In the genomic region with DNA sequence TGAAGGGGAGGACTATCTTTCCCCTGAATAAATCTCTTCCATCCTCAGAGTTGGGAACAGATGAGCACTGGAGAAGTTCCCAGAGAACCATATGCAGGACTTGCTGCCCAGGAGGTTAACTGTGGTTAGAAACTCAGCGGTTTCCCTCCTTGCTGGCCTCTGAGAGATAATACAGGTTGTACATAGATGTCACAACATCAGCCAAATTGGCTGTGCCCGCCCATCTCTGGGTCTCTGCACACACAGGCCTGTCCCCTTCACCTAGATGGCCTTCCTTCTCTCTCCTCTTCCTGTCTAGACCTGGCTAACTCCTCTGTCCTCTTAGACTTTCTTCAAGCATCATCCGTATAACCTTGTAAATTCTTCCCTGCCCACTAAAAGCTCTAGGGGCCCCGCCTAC, we compare ENCODE assay signal across 17 cellular contexts.
"Had no signal": no experiment of that assay in that cellular context is flagged by ENCODE, and none has a peak within 500 bp of the region (broad histone marks: within the 10 kb centered on the region; RNA-seq: fewer than 3 reads in every experiment).

No MANE protein-coding gene starts in this region.

- H3K9me3 Mint-ChIP-seq: activated T-helper 1 cell treated with anti-CD3 and anti-CD28 coated beads, Interleukin-12 subunit alpha, Interleukin-12 subunit beta, Interleukin-2, Interleukin-4 antibody, amounts not matched to agents 30 ng/mL and 10 ng/mL and 1 ng/mL, durations not matched to agents 14 hours and 24 hours and 36 hours; endodermal cell; natural killer cell; stimulated activated naive B cell treated with anti-CD40 and anti-IgM and Interleukin-4, amounts not matched to agents 10 μg/mL and 1 μg/mL and 100 μg/mL, for 72 hours; type B pancreatic cell had no signal

- H3K4me1 Mint-ChIP-seq: natural killer cell; stimulated activated naive B cell treated with anti-CD40 and anti-IgM and Interleukin-4, amounts not matched to agents 10 μg/mL and 1 μg/mL and 100 μg/mL, for 72 hours; T-helper 17 cell had no signal

- H3K27me3 ChIP-seq: dorsolateral prefrontal cortex, gastroesophageal sphincter had no signal

- H3K36me3 Mint-ChIP-seq: natural killer cell; stimulated activated naive B cell treated with anti-CD40 and anti-IgM and Interleukin-4, amounts not matched to agents 10 μg/mL and 1 μg/mL and 100 μg/mL, for 72 hours; type B pancreatic cell had no signal

- H3K27ac Mint-ChIP-seq: activated T-helper 1 cell treated with anti-CD3 and anti-CD28 coated beads, Interleukin-12 subunit alpha, Interleukin-12 subunit beta, Interleukin-2, Interleukin-4 antibody, amounts not matched to agents 30 ng/mL and 10 ng/mL and 1 ng/mL, durations not matched to agents 14 hours and 24 hours and 36 hours; endodermal cell; natural killer cell; stimulated activated naive B cell treated with anti-CD40 and anti-IgM and Interleukin-4, amounts not matched to agents 10 μg/mL and 1 μg/mL and 100 μg/mL, for 72 hours; T-helper 17 cell; type B pancreatic cell had no signal

- DNase-seq: activated CD4-positive, alpha-beta T cell treated with anti-CD3 and anti-CD28 coated beads, Interleukin-2, amount 50 U/mL, for 1 hour; dorsolateral prefrontal cortex; endodermal cell; hippocampal formation; kidney; lower lobe of right lung; mucosa of descending colon; natural killer cell; retina; SIG-M5; stimulated activated CD4-positive, alpha-beta T cell treated with anti-CD3 and anti-CD28 coated beads, Interleukin-4, amount 100 ng/mL, for 1 hour; stimulated activated naive B cell treated with anti-CD40 and anti-IgM and Interleukin-4, amounts not matched to agents 10 μg/mL and 1 μg/mL and 100 μg/mL, for 72 hours; T-helper 17 cell had no signal

- H3K4me3 Mint-ChIP-seq: activated T-helper 1 cell treated with anti-CD3 and anti-CD28 coated beads, Interleukin-12 subunit alpha, Interleukin-12 subunit beta, Interleukin-2, Interleukin-4 antibody, amounts not matched to agents 30 ng/mL and 10 ng/mL and 1 ng/mL, durations not matched to agents 14 hours and 24 hours and 36 hours; endodermal cell; natural killer cell; stimulated activated naive B cell treated with anti-CD40 and anti-IgM and Interleukin-4, amounts not matched to agents 10 μg/mL and 1 μg/mL and 100 μg/mL, for 72 hours; T-helper 17 cell; type B pancreatic cell had no signal

- H3K27ac ChIP-seq: lower lobe of right lung had no signal

- ATAC-seq: activated CD4-positive, CD25-positive, alpha-beta regulatory T cell treated with anti-CD3 and anti-CD28 coated beads, Interleukin-2, amount 50 U/mL, for 24 hours; lower lobe of right lung; mucosa of descending colon; natural killer cell; stimulated activated naive B cell treated with anti-CD40 and anti-IgM and Interleukin-4, amounts not matched to agents 10 μg/mL and 1 μg/mL and 100 μg/mL, for 72 hours; T-helper 17 cell had no signal

- H3K36me3 ChIP-seq: gastroesophageal sphincter, lower lobe of right lung had no signal

- H3K9me3 ChIP-seq: gastroesophageal sphincter, lower lobe of right lung, mucosa of descending colon had no signal

- H3K4me3 ChIP-seq: gastroesophageal sphincter, lower lobe of right lung, mucosa of descending colon had no signal
